1 cellular context compared by ENCODE assay signal in genomic region chr3:16253601-16254000, GRCh38.
TF ChIP-seq lines count a peak whose summit lies in the region.

No MANE protein-coding gene starts in this region.

TF ChIP-seq in HepG2, 621 proteins besides CTCF, POLR2A, EP300 and RAD21 (continued from another document):
- no peak for TF ChIP-seq ZNF784 (CRISPR knock-in tag; IDR thresholded peaks at IDR 0.05; ENCODE audit: borderline replicate concordance)
- peak; percentile 49 for TF ChIP-seq CEBPG (CRISPR knock-in tag; IDR thresholded peaks at IDR 0.05)
- TF ChIP-seq ZNF275 (CRISPR knock-in tag; IDR thresholded peaks at IDR 0.05; ENCODE audit: borderline replicate concordance) = no peak
